ENCODE assay signal across 2 cellular contexts in genomic region chr20:62900692-62901584, GRCh38.
TF ChIP-seq lines count a peak whose summit lies in the region.

No MANE protein-coding gene starts in this region.

TF ChIP-seq in GM12891, 5 proteins besides CTCF, POLR2A, EP300 and RAD21:
- TF ChIP-seq PAX5 (IDR thresholded peaks at IDR 0.05; ENCODE audit: insufficient read depth, low read length, severe bottlenecking) (no peak), POLR2AphosphoS5 (IDR thresholded peaks at IDR 0.05; ENCODE audit: low read depth, low read length) (peak; percentile 40)
TF ChIP-seq in GM12891: peak in this region for 1.

TF ChIP-seq in K562, 482 proteins besides CTCF, POLR2A, EP300 and RAD21:
- peak; percentile 2; the same call in 1 of the 2 replicates for TF ChIP-seq POLR2AphosphoS5 (IDR thresholded peaks at IDR 0.05; ENCODE audit: control insufficient read depth, insufficient read depth, low read depth, low read length)
- peak; percentile 11; the same call in 1 of the 2 replicates for TF ChIP-seq MYNN (IDR thresholded peaks at IDR 0.05)
- no peak for TF ChIP-seq MYNN (CRISPR knock-in tag; IDR thresholded peaks at IDR 0.05)
- 0 out of 2 replicates have a peak, but pooled peaks have one; percentile 31 for TF ChIP-seq ATF7 (IDR thresholded peaks at IDR 0.05)
- no peak for TF ChIP-seq SMARCA4 (IDR thresholded peaks at IDR 0.05)
- peak; percentile 32; the same call in 1 of the 2 replicates for TF ChIP-seq PML (IDR thresholded peaks at IDR 0.05; ENCODE audit: low read length)
- TF ChIP-seq CREB1 (IDR thresholded peaks at IDR 0.05): peak; percentile 30; the same call in 1 of the 2 replicates
- no peak for TF ChIP-seq CREB1 (CRISPR knock-in tag; IDR thresholded peaks at IDR 0.05)
- TF ChIP-seq TOE1 (IDR thresholded peaks at IDR 0.05; ENCODE audit: borderline replicate concordance): peak; percentile 9; the same call in 1 of the 2 replicates
- no peak for TF ChIP-seq TOE1 (CRISPR knock-in tag; IDR thresholded peaks at IDR 0.05; ENCODE audit: borderline replicate concordance, low read depth)
- TF ChIP-seq SUPT5H (IDR thresholded peaks at IDR 0.05): peak; percentile 30
- peak; percentile 84 for TF ChIP-seq SIRT6 (IDR thresholded peaks at IDR 0.05; ENCODE audit: low read depth, low read length)
- TF ChIP-seq ZNF143 (CRISPR knock-in tag; IDR thresholded peaks at IDR 0.05): no peak
- TF ChIP-seq ZBTB9 (CRISPR knock-in tag; IDR thresholded peaks at IDR 0.05): no peak
- no peak for TF ChIP-seq CHAMP1 (IDR thresholded peaks at IDR 0.05)
- TF ChIP-seq ATF1 (CRISPR knock-in tag; IDR thresholded peaks at IDR 0.05): no peak
- peak; percentile 62 for TF ChIP-seq ATF1 (tag; IDR thresholded peaks at IDR 0.05)
- no peak for TF ChIP-seq ZBTB40 (IDR thresholded peaks at IDR 0.05)
- TF ChIP-seq ZBTB40 (CRISPR knock-in tag; IDR thresholded peaks at IDR 0.05): no peak
- TF ChIP-seq POLR2AphosphoS2 (IDR thresholded peaks at IDR 0.05; ENCODE audit: low read length): peak; percentile 34
- 0 out of 2 replicates have a peak, but pooled peaks have one; percentile 24 for TF ChIP-seq POLR2H (tag; IDR thresholded peaks at IDR 0.05; ENCODE audit: low read depth)
- TF ChIP-seq ZEB2 (IDR thresholded peaks at IDR 0.05): peak; percentile 46; the same call in 1 of the 2 replicates
- TF ChIP-seq MAX (CRISPR knock-in tag; IDR thresholded peaks at IDR 0.05): 0 out of 2 replicates have a peak, but pooled peaks have one; percentile 31
- 0 out of 2 replicates have a peak, but pooled peaks have one; percentile 25 for TF ChIP-seq THRB (CRISPR knock-in tag; conservative IDR thresholded peaks at IDR 0.05)
- TF ChIP-seq FOXP1 (CRISPR knock-in tag; IDR thresholded peaks at IDR 0.05): no peak
- TF ChIP-seq E2F8 (IDR thresholded peaks at IDR 0.05; ENCODE audit: low read depth, partially characterized antibody): peak; percentile 25
